2 cellular contexts compared by ENCODE assay signal in genomic region chr17:79338142-79338541, GRCh38.
TF ChIP-seq lines count a peak whose summit lies in the region.

No MANE protein-coding gene starts in this region.

TF ChIP-seq in HEK293, 187 proteins besides CTCF, POLR2A, EP300 and RAD21:
- TF ChIP-seq ZFP3 (tag by site-specific recombination; IDR thresholded peaks at IDR 0.05; ENCODE audit: low read depth) (no peak), REST (tag by site-specific recombination; IDR thresholded peaks at IDR 0.05) (peak; percentile 92), ZNF292 (tag by site-specific recombination; IDR thresholded peaks at IDR 0.05; ENCODE audit: borderline replicate concordance, low read depth) (no peak)

TF ChIP-seq in H1, 55 proteins besides CTCF, POLR2A, EP300 and RAD21:
- TF ChIP-seq SIN3A (conservative IDR thresholded peaks at IDR 0.05 in 1 of 2, IDR thresholded peaks at IDR 0.05 in 1 of 2; ENCODE audit: low read depth in 1 of 2, low read length in 2 of 2) (peak; percentile 61 to 66; a peak in 1 of 4 replicates), TCF12 (IDR thresholded peaks at IDR 0.05; ENCODE audit: low read depth, low read length) (no peak), RBBP5 (IDR thresholded peaks at IDR 0.05; ENCODE audit: borderline replicate concordance, low read depth, low read length) (no peak), CHD2 (IDR thresholded peaks at IDR 0.05; ENCODE audit: low read length) (no peak)
